14 cellular contexts compared by ENCODE assay signal in the genomic region with DNA sequence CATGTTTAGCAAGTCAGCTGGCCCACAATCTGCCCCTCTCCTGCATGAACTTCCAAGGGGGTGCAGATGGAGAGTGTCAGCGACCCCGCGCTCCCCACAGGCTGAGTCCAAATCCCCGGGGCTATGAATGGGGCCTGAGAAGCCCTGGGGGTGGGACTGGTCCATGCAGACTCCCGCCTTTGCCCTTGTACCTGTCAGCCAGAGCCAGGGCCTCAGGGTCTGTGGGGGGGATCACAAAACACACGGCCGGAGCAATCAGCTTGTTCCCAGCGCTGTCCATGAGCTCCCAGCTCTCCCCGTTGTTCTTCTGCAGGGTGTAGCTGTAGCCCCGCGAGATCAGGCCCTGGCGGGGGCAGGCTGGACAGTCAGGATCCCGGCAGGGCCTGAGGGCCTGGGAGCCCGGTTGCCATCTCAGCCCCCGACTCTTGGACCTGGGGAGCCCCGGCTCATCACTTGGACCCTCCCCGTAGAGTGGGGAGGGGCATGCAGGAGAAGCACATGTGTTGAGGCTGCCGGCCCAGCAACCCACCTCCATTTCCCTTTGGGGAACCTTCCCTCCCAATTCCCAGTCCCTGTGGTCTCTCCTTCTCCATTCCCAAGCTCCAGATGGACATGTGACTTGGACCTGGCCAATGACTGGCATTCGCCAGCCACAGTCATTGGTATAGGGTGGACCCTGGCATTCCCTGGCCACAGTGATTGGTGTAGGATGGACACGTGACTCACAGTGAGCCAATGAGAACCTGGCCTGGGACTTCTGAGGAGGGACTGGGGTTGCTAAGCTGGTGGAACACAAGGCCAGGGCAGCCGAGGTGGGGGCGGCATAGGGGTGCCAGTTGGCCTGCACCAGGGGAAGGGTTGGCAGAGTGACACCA. TPM values are rescaled to one million over a fixed set of nuclear protein-coding genes. Genes with fewer than 3 reads are reported as not detected.
DNase-seq lines count a peak whose midpoint lies in the region; ATAC-seq, FAIRE-seq and TF ChIP-seq lines count a peak whose summit lies in the region.
"Had no signal": no experiment of that assay in that cellular context is flagged by ENCODE, and none has a peak within 500 bp of the region (broad histone marks: within the 10 kb centered on the region; RNA-seq: fewer than 3 reads in every experiment).

No MANE protein-coding gene starts in this region.

- no peak overlapping the region for H3K14ac ChIP-seq in trophoblast cell (ENCODE audit: low read length)

- no peak overlapping the region for H2AFZ ChIP-seq in GM23248
- H2AFZ ChIP-seq in K562 (ENCODE audit: low read depth, low read length), result peak overlapping the region; percentile 35; the same call in 1 of the 2 replicates
- no peak overlapping the region for H2AFZ ChIP-seq in trophoblast cell (ENCODE audit: insufficient read depth, low read length, poor library complexity)

- no peak overlapping the region for H3K4me2 ChIP-seq in GM23248 (ENCODE audit: unreplicated experiment)
- H3K4me2 ChIP-seq in K562 (ENCODE audit: insufficient read depth, low read length), result no peak overlapping the region
- no peak overlapping the region for H3K4me2 ChIP-seq in trophoblast cell (ENCODE audit: low read length)
- H3K4me2 ChIP-seq: BLaER1 treated with 17β-estradiol and CSF1 and Interleukin-3, amounts not matched to agents 10 nM and 100 nM had no signal

- no peak for TF ChIP-seq EP300 in K562 (IDR thresholded peaks at IDR 0.05; ENCODE audit: low read length)

- DNase-seq in GM23248 (peak; percentile 17), MG63 (peak; percentile 32), K562 (ENCODE audit: extremely low read depth in 1 of 4, low spot score in 3 of 4) (peak; percentile 24 to 74 (median 68)), trophoblast cell (no peak), activated T-cell treated with anti-CD3 and anti-CD28 coated beads for 4 hours (no peak)
- DNase-seq in stimulated activated CD4-positive, alpha-beta T cell treated with anti-CD3 and anti-CD28 coated beads, Interleukin-1b, Interleukin-23, amount 100 ng/mL, for 48 hours, result no peak
- DNase-seq: activated gamma-delta T cell treated with Interleukin-2 at 50 U/mL for 16 hours, NCI-H2171, NCI-H748 treated with DMSO at 0.1 percent for 48 hours, thyroid gland had no signal

- H2BK120ac ChIP-seq in trophoblast cell (ENCODE audit: insufficient read depth, low read length, poor library complexity), result no peak overlapping the region

- H3K27ac ChIP-seq in GM23248, result no peak overlapping the region
- no peak overlapping the region for H3K27ac ChIP-seq in K562 (ENCODE audit: extremely low read depth, low read depth, low read length)
- H3K27ac ChIP-seq in trophoblast cell (ENCODE audit: low read depth, low read length), result no peak overlapping the region
- H3K27ac ChIP-seq: BLaER1 treated with 17β-estradiol and CSF1 and Interleukin-3, amounts not matched to agents 10 nM and 100 nM; thyroid gland had no signal

- TF ChIP-seq POLR2A in K562 (conservative IDR thresholded peaks at IDR 0.05), result no peak

- H3K9me3 ChIP-seq in GM23248 (ENCODE audit: low read depth) (no peaks in the 10 kb centered on the region), MG63 (peaks cover 2% of the 10 kb centered on the region; the same call in 1 of the 2 replicates), K562 (replicated peaks; ENCODE audit: control insufficient read depth, insufficient read depth, low read depth, low read length) (no peaks in the 10 kb centered on the region; the same call in 1 of the 2 replicates), trophoblast cell (ENCODE audit: insufficient read depth, low read depth, low read length) (peaks cover 7% of the 10 kb centered on the region)
- H3K9me3 ChIP-seq: BLaER1 treated with 17β-estradiol and CSF1 and Interleukin-3, amounts not matched to agents 10 nM and 100 nM; thyroid gland had no signal

- H3K36me3 ChIP-seq in GM23248 (ENCODE audit: low read depth) (no peaks in the 10 kb centered on the region), MG63 (peaks cover 5% of the 10 kb centered on the region), K562 (ENCODE audit: control insufficient read depth, insufficient read depth, low read length) (no peaks in the 10 kb centered on the region), trophoblast cell (ENCODE audit: control insufficient read depth in 1 of 2, insufficient read depth in 2 of 2, low read length in 2 of 2) (peaks cover 27 to 31% of the 10 kb centered on the region in 2 experiments)

- no peak overlapping the region for H2BK5ac ChIP-seq in trophoblast cell (ENCODE audit: low read depth, low read length, poor library complexity)

- TF ChIP-seq CTCF in K562 (IDR thresholded peaks at IDR 0.05 in 2 of 3, conservative IDR thresholded peaks at IDR 0.05 in 1 of 3; ENCODE audit: insufficient read depth in 2 of 3, low read depth in 1 of 3, low read length in 3 of 3), result no peak

- H3K23ac ChIP-seq in trophoblast cell (ENCODE audit: low read length), result no peak overlapping the region

- CTCF ChIA-PET in K562 (lab: Yijun Ruan, JAX; ENCODE audit: low intra/inter-chr PET ratio), result no interaction called here

- H2AK5ac ChIP-seq in trophoblast cell (ENCODE audit: low read length), result no peak overlapping the region

- no peak overlapping the region for H2BK12ac ChIP-seq in trophoblast cell (ENCODE audit: low read length)

- no TSS peak for BruUV-seq in K562 (replicated peaks; lab: Mats Ljungman, UMichigan)

- intact Hi-C loops in K562 (cut with micrococcal nuclease), result no loop called here

- no peaks in the 10 kb centered on the region for H3K9me1 ChIP-seq in K562 (ENCODE audit: control insufficient read depth, insufficient read depth, low read length)

- H3K27me3 ChIP-seq in GM23248 (replicated peaks; ENCODE audit: insufficient read depth) (no peaks in the 10 kb centered on the region), MG63 (no peaks in the 10 kb centered on the region), K562 (ENCODE audit: control insufficient read depth in 2 of 2, insufficient read depth in 2 of 2, low read length in 2 of 2) (peaks cover 16 to 38% of the 10 kb centered on the region in 2 experiments; a peak in 3 of 5 replicates), trophoblast cell (ENCODE audit: insufficient read depth, low read length) (no peaks in the 10 kb centered on the region)
- H3K27me3 ChIP-seq: BLaER1 treated with 17β-estradiol and CSF1 and Interleukin-3, amounts not matched to agents 10 nM and 100 nM; thyroid gland had no signal

- no peak for FAIRE-seq in K562 (lab: Jason Lieb, UNC)
- FAIRE-seq: endometrium had no signal

- no peak overlapping the region for H3K4me3 ChIP-seq in GM23248
- no peak overlapping the region for H3K4me3 ChIP-seq in MG63
- no peak overlapping the region for H3K4me3 ChIP-seq in K562
- no peak overlapping the region for H3K4me3 ChIP-seq in trophoblast cell (ENCODE audit: low read depth, low read length)
- H3K4me3 ChIP-seq: BLaER1 treated with 17β-estradiol and CSF1 and Interleukin-3, amounts not matched to agents 10 nM and 100 nM; thyroid gland had no signal

- H3F3A ChIP-seq in GM23248 (ENCODE audit: insufficient read depth), result no peaks in the 10 kb centered on the region

- in situ Hi-C loops in GM23248 (cut with MboI) (no loop called here), K562 (cut with MboI) (no loop called here)

- no peak overlapping the region for H3K4ac ChIP-seq in trophoblast cell (ENCODE audit: low read depth, low read length)

- no peaks in the 10 kb centered on the region for H3K9me2 ChIP-seq in GM23248 (ENCODE audit: insufficient read depth)

- H3K18ac ChIP-seq in trophoblast cell (ENCODE audit: low read length), result no peak overlapping the region

- H3K79me2 ChIP-seq in GM23248 (ENCODE audit: insufficient read depth), result no peaks in the 10 kb centered on the region
- H3K79me2 ChIP-seq in K562 (ENCODE audit: control insufficient read depth, insufficient read depth, low read length), result no peaks in the 10 kb centered on the region
- H3K79me2 ChIP-seq in trophoblast cell (ENCODE audit: control insufficient read depth, insufficient read depth, low read length, poor library complexity), result no peaks in the 10 kb centered on the region

- peak overlapping the region; percentile 29 for H4K12ac ChIP-seq in trophoblast cell (ENCODE audit: low read depth, low read length)

- H3K9ac ChIP-seq in GM23248, result no peak overlapping the region
- no peak overlapping the region; a peak in 1 of 4 replicates for H3K9ac ChIP-seq in K562 (ENCODE audit: insufficient read depth in 1 of 2, low read depth in 2 of 2, low read length in 2 of 2)
- H3K9ac ChIP-seq in trophoblast cell (ENCODE audit: low read length), result no peak overlapping the region
- H3K9ac ChIP-seq: BLaER1 treated with 17β-estradiol and CSF1 and Interleukin-3, amounts not matched to agents 10 nM and 100 nM had no signal

- no peaks in the 10 kb centered on the region for H3K79me1 ChIP-seq in trophoblast cell (ENCODE audit: low read length)

- no peak for TF ChIP-seq RAD21 in K562 (CRISPR knock-in tag; conservative IDR thresholded peaks at IDR 0.05 in 1 of 2, IDR thresholded peaks at IDR 0.05 in 1 of 2)

- H4K20me1 ChIP-seq in GM23248 (ENCODE audit: insufficient read depth), result no peaks in the 10 kb centered on the region
- H4K20me1 ChIP-seq in K562 (replicated peaks; ENCODE audit: control insufficient read depth, insufficient read depth, low read length), result peaks cover 11% of the 10 kb centered on the region

- no peak overlapping the region for H4K8ac ChIP-seq in trophoblast cell (ENCODE audit: low read depth, low read length)

- H4K91ac ChIP-seq in trophoblast cell (ENCODE audit: low read depth, low read length), result no peak overlapping the region

- POLR2A ChIA-PET in K562 (lab: Yijun Ruan, JAX), result interaction anchor here (0.6 to 3.2 kb wide), 5 partner anchors 9 to 243 kb away, joined by 3 to 19 read pairs (median 5); no protein-coding TSS in a partner anchor

- H3K4me1 ChIP-seq in GM23248 (ENCODE audit: insufficient read depth), result no peaks in the 10 kb centered on the region
- H3K4me1 ChIP-seq in K562 (replicated peaks in 1 of 2; ENCODE audit: control insufficient read depth in 2 of 2, insufficient read depth in 2 of 2, low read length in 2 of 2), result peaks cover 0 to 53% of the 10 kb centered on the region in 2 experiments; a peak in 2 of 5 replicates
- no peaks in the 10 kb centered on the region for H3K4me1 ChIP-seq in trophoblast cell (ENCODE audit: control insufficient read depth in 1 of 2, insufficient read depth in 2 of 2, low read length in 2 of 2)
- H3K4me1 ChIP-seq: thyroid gland had no signal

- WGBS in GM23248 (ENCODE audit: low coverage in 1 of 2, low lambda C conversion rate in 2 of 2, missing lambda C conversion rate in 2 of 2), 2 experiments, result 87 to 92% methylated on average over 20 to 21 of the region's 22 CpGs
- 33% methylated on average over 17 of the region's 22 CpGs for WGBS in K562 (ENCODE audit: insufficient coverage, low coverage, missing lambda C conversion rate)
- no CpG with 5 or more reads among the region's 22 CpGs for WGBS in trophoblast cell (ENCODE audit: extremely low coverage, insufficient coverage, insufficient read length)

- ATAC-seq in K562 (peak; percentile 70), GM19467 (IDR thresholded peaks at IDR 0.05; ENCODE audit: unreplicated experiment) (no peak)

RNA-seq across cellular contexts. Expression of a gene that starts 42.4 kb away (rescaled TPM):
- 1.2 and 1.9 TPM in 2 replicates for total RNA-seq in GM23248 (2014; rRNA removed; shearing (Covaris generic))
- polyA plus RNA-seq in GM23248 (2016; fragmentation: Nextera tagmentation; extraction: Ambion mirVana) (0.94 and 1.7 TPM in 2 replicates), K562 (2011; rRNA removed) (0.05 and 0.07 TPM in 2 replicates), K562 (2014; fragmentation: Illumina TruSeq; extraction: Trizol) (0.03 and 0.10 TPM in 2 replicates), K562 (2014; fragmentation: Nextera tagmentation; extraction: Ambion mirVana) (under 1 TPM in 1 of 2 experiments, not detected in 1; 0.15 TPM), K562 (2014; rRNA removed) (0.01 and 0.03 TPM in 2 replicates)
- total RNA-seq in MG63 (2014; rRNA removed; shearing (Covaris generic); ENCODE audit: low replicate concordance), result 0.07 and 0.36 TPM in 2 replicates
- total RNA-seq in K562 (2011; cell fraction: chromatin; rRNA removed; ENCODE audit: low replicate concordance), result 0.07 and 0.19 TPM in 2 replicates
- 0.17 and 0.53 TPM in 2 replicates for total RNA-seq in K562 (2011; cell fraction: nucleolus; rRNA removed)
- total RNA-seq in K562 (2011; cell fraction: nucleoplasm; rRNA removed), result 0.44 TPM in 1 of 2 replicates, not detected in the other
- total RNA-seq in K562 (2014; rRNA removed) (0.09 and 0.16 TPM in 2 replicates), K562 (2014; rRNA removed; fragmentation: Illumina TruSeq; extraction: Trizol) (0.03 TPM in 1 of 2 replicates, not detected in the other), K562 (2015; rRNA removed; fragmentation: Illumina TruSeq; extraction: Trizol) (0.04 TPM in 1 of 2 replicates, not detected in the other), K562 (2021) (0.07 and 0.13 TPM in 2 replicates)
- 0.04 TPM in 2 replicates for polyA plus RNA-seq in K562 (2011; cell fraction: cytosol; rRNA removed)
- 0.11 and 0.33 TPM in 2 replicates for polyA plus RNA-seq in K562 (2011; cell fraction: nucleus; rRNA removed)
- polyA plus RNA-seq in K562 (2012), result 0.13 and 0.22 TPM in 2 replicates
- polyA minus RNA-seq in K562 (2011; rRNA and poly(A)+ RNA removed), result 0.11 and 0.39 TPM in 2 replicates
- 0.19 and 0.27 TPM in 2 replicates for polyA minus RNA-seq in K562 (2011; cell fraction: cytosol; rRNA and poly(A)+ RNA removed)
- polyA minus RNA-seq in K562 (2011; cell fraction: nucleus; rRNA and poly(A)+ RNA removed), result 0.11 and 0.13 TPM in 2 replicates
- polyA plus RNA-seq in trophoblast cell (2013), result 10.3 and 10.5 TPM in 2 replicates
- total RNA-seq: T-helper 2 cell treated with Interferon-gamma antibody and Interleukin-4, amounts not matched to agents 100 ng/mL and 5 ng/mL, for 36 hours had no signal

RNA-seq across cellular contexts. Expression of a gene that starts 47.2 kb away (rescaled TPM):
- total RNA-seq in GM23248 (2014; rRNA removed; shearing (Covaris generic)), result 16.4 and 18.1 TPM in 2 replicates
- polyA plus RNA-seq in GM23248 (2016; fragmentation: Nextera tagmentation; extraction: Ambion mirVana) (9.3 and 9.9 TPM in 2 replicates), K562 (2011; rRNA removed) (14.9 and 15.4 TPM in 2 replicates), K562 (2014; fragmentation: Illumina TruSeq; extraction: Trizol) (31.2 and 34.2 TPM in 2 replicates), K562 (2014; fragmentation: Nextera tagmentation; extraction: Ambion mirVana) (1 to 10 TPM; 1.5 to 2.4 TPM), K562 (2014; rRNA removed) (21.1 and 25.5 TPM in 2 replicates)
- total RNA-seq in MG63 (2014; rRNA removed; shearing (Covaris generic); ENCODE audit: low replicate concordance), result 27.3 and 27.7 TPM in 2 replicates
- 79.4 and 106 TPM in 2 replicates for total RNA-seq in K562 (2011; cell fraction: chromatin; rRNA removed; ENCODE audit: low replicate concordance)
- 59.1 and 60.7 TPM in 2 replicates for total RNA-seq in K562 (2011; cell fraction: nucleolus; rRNA removed)
- total RNA-seq in K562 (2011; cell fraction: nucleoplasm; rRNA removed), result 65.0 TPM in 2 replicates
- total RNA-seq in K562 (2014; rRNA removed) (20.6 and 20.8 TPM in 2 replicates), K562 (2014; rRNA removed; fragmentation: Illumina TruSeq; extraction: Trizol) (19.8 and 23.9 TPM in 2 replicates), K562 (2015; rRNA removed; fragmentation: Illumina TruSeq; extraction: Trizol) (24.4 and 25.0 TPM in 2 replicates), K562 (2021) (40.9 and 45.7 TPM in 2 replicates)
- 14.7 and 17.3 TPM in 2 replicates for polyA plus RNA-seq in K562 (2011; cell fraction: cytosol; rRNA removed)
- 42.6 and 53.3 TPM in 2 replicates for polyA plus RNA-seq in K562 (2011; cell fraction: nucleus; rRNA removed)
- polyA plus RNA-seq in K562 (2012), result 29.7 and 30.3 TPM in 2 replicates
- 17.7 and 25.8 TPM in 2 replicates for polyA minus RNA-seq in K562 (2011; rRNA and poly(A)+ RNA removed)
- polyA minus RNA-seq in K562 (2011; cell fraction: cytosol; rRNA and poly(A)+ RNA removed), result 16.8 and 27.0 TPM in 2 replicates
- 21.5 and 21.8 TPM in 2 replicates for polyA minus RNA-seq in K562 (2011; cell fraction: nucleus; rRNA and poly(A)+ RNA removed)
- 22.6 and 23.0 TPM in 2 replicates for polyA plus RNA-seq in trophoblast cell (2013)

RNA-seq across cellular contexts. Expression of a gene that starts 47.4 kb away (rescaled TPM):
- 27.4 and 31.2 TPM in 2 replicates for total RNA-seq in GM23248 (2014; rRNA removed; shearing (Covaris generic))
- 36.6 and 39.9 TPM in 2 replicates for polyA plus RNA-seq in GM23248 (2016; fragmentation: Nextera tagmentation; extraction: Ambion mirVana)
- total RNA-seq in MG63 (2014; rRNA removed; shearing (Covaris generic); ENCODE audit: low replicate concordance), result 44.6 and 45.2 TPM in 2 replicates
- 172 and 226 TPM in 2 replicates for total RNA-seq in K562 (2011; cell fraction: chromatin; rRNA removed; ENCODE audit: low replicate concordance)
- total RNA-seq in K562 (2011; cell fraction: nucleolus; rRNA removed), result 74.0 and 74.7 TPM in 2 replicates
- total RNA-seq in K562 (2011; cell fraction: nucleoplasm; rRNA removed), result 112 and 153 TPM in 2 replicates
- 36.5 and 41.6 TPM in 2 replicates for total RNA-seq in K562 (2014; rRNA removed)
- total RNA-seq in K562 (2014; rRNA removed; fragmentation: Illumina TruSeq; extraction: Trizol), result 59.6 and 76.9 TPM in 2 replicates
- total RNA-seq in K562 (2015; rRNA removed; fragmentation: Illumina TruSeq; extraction: Trizol), result 70.9 and 72.4 TPM in 2 replicates
- total RNA-seq in K562 (2021), result 92.7 and 97.6 TPM in 2 replicates
- 60.2 and 63.0 TPM in 2 replicates for polyA plus RNA-seq in K562 (2011; rRNA removed)
- polyA plus RNA-seq in K562 (2011; cell fraction: cytosol; rRNA removed), result 49.4 and 62.8 TPM in 2 replicates
- 66.8 and 89.3 TPM in 2 replicates for polyA plus RNA-seq in K562 (2011; cell fraction: nucleus; rRNA removed)
- 65.5 and 88.3 TPM in 2 replicates for polyA plus RNA-seq in K562 (2012)
- 96.4 and 99.2 TPM in 2 replicates for polyA plus RNA-seq in K562 (2014; fragmentation: Illumina TruSeq; extraction: Trizol)
- 1 to 10 TPM; 6.7 to 8.3 TPM for polyA plus RNA-seq in K562 (2014; fragmentation: Nextera tagmentation; extraction: Ambion mirVana)
- 83.1 and 89.8 TPM in 2 replicates for polyA plus RNA-seq in K562 (2014; rRNA removed)
- polyA minus RNA-seq in K562 (2011; rRNA and poly(A)+ RNA removed), result 78.7 and 80.6 TPM in 2 replicates
- polyA minus RNA-seq in K562 (2011; cell fraction: cytosol; rRNA and poly(A)+ RNA removed), result 28.9 and 29.7 TPM in 2 replicates
- polyA minus RNA-seq in K562 (2011; cell fraction: nucleus; rRNA and poly(A)+ RNA removed), result 31.8 and 43.2 TPM in 2 replicates
- polyA plus RNA-seq in trophoblast cell (2013), result 51.9 and 52.1 TPM in 2 replicates

Comparison
In these comparisons a context has a peak if more than half of its experiments do, and no peak if none do; other contexts are left out.
1. DNase-seq: peak in GM23248 (single experiment), MG63 (single experiment) and K562 (4 of 4); none in trophoblast cell (0 of 2), stimulated activated CD4-positive, alpha-beta T cell treated with anti-CD3 and anti-CD28 coated beads, Interleukin-1b, Interleukin-23, amount 100 ng/mL, for 48 hours (single experiment) and activated T-cell treated with anti-CD3 and anti-CD28 coated beads for 4 hours (single experiment).